ENCODE assay signal across 1 cellular context in the genomic region with DNA sequence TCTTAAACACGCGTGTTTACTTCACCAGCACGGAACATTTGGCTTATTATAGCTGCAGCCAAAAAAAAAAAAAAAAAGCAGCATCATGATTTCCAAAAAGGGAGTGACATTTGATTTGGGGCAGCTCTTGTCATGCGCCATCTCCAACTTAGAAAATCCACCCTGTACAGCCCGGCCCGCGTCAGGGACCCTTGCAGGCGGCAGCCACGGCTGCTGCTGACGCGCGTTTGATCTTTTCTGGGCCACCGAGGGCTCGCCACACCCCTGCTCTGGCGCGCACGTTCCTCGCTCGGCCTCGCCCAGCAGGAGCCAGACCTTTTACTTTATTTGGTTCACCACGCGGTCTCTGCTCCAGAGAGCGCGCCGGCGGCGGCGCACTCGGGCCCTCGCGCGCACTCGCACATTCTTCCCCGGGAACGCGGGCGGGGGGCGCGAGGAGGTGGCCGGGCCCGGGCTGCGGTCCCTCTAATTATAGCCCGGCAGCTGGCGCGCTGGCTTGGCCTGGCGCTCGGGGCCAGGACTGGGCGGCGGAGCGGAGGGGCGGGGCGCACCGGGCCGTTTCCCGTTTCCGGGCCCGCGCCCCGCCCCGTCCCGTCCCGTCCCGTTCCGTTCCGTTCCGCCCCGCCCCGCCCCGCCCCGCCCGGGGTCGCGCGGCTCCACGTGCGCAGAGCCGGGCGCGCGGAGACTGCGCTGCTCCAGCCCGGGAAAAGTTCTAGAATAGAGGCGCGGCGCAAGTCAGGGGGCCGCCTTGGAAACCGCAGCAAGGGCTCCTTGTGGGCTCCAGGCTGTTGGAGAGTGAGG.
TF ChIP-seq lines count a peak whose summit lies in the region.

No MANE protein-coding gene starts in this region.

TF ChIP-seq in K562, 482 proteins besides CTCF, POLR2A, EP300 and RAD21 (continued from another document and continues in another):
- TF ChIP-seq, protein P1, sequence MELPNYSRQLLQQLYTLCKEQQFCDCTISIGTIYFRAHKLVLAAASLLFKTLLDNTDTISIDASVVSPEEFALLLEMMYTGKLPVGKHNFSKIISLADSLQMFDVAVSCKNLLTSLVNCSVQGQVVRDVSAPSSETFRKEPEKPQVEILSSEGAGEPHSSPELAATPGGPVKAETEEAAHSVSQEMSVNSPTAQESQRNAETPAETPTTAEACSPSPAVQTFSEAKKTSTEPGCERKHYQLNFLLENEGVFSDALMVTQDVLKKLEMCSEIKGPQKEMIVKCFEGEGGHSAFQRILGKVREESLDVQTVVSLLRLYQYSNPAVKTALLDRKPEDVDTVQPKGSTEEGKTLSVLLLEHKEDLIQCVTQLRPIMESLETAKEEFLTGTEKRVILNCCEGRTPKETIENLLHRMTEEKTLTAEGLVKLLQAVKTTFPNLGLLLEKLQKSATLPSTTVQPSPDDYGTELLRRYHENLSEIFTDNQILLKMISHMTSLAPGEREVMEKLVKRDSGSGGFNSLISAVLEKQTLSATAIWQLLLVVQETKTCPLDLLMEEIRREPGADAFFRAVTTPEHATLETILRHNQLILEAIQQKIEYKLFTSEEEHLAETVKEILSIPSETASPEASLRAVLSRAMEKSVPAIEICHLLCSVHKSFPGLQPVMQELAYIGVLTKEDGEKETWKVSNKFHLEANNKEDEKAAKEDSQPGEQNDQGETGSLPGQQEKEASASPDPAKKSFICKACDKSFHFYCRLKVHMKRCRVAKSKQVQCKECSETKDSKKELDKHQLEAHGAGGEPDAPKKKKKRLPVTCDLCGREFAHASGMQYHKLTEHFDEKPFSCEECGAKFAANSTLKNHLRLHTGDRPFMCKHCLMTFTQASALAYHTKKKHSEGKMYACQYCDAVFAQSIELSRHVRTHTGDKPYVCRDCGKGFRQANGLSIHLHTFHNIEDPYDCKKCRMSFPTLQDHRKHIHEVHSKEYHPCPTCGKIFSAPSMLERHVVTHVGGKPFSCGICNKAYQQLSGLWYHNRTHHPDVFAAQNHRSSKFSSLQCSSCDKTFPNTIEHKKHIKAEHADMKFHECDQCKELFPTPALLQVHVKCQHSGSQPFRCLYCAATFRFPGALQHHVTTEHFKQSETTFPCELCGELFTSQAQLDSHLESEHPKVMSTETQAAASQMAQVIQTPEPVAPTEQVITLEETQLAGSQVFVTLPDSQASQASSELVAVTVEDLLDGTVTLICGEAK (IDR thresholded peaks at IDR 0.05), result peak; percentile 59
- TF ChIP-seq, protein P1 (CRISPR knock-in tag; IDR thresholded peaks at IDR 0.05), result peak; percentile 57
- TF ChIP-seq NR2C1 (IDR thresholded peaks at IDR 0.05) (no peak), NR2C1 (tag; IDR thresholded peaks at IDR 0.05) (peak; percentile 24; the same call in 1 of the 2 replicates), POLR2B (IDR thresholded peaks at IDR 0.05; ENCODE audit: low read depth, partially characterized antibody) (peak; percentile 55), MTA1 (IDR thresholded peaks at IDR 0.05; ENCODE audit: borderline replicate concordance) (0 out of 2 replicates have a peak, but pooled peaks have one; percentile 63), KDM2B (CRISPR knock-in tag; IDR thresholded peaks at IDR 0.05) (peak; percentile 79; the same call in 1 of the 2 replicates), ZNF143 (CRISPR knock-in tag; IDR thresholded peaks at IDR 0.05) (peak; percentile 61; the same call in 1 of the 2 replicates), GTF2F1 (IDR thresholded peaks at IDR 0.05; ENCODE audit: low read depth, low read length) (0 out of 2 replicates have a peak, but pooled peaks have one; percentile 29), GABPA (tag; conservative IDR thresholded peaks at IDR 0.05; ENCODE audit: low read depth) (peak; percentile 92), ARNT (IDR thresholded peaks at IDR 0.05) (0 out of 4 replicates have a peak, but pooled peaks of 1 of the 2 experiments have one; percentile 16), ZNF707 (CRISPR knock-in tag; conservative IDR thresholded peaks at IDR 0.05) (no peak), PML (IDR thresholded peaks at IDR 0.05; ENCODE audit: low read length) (no peak), ZBTB7A (IDR thresholded peaks at IDR 0.05; ENCODE audit: borderline replicate concordance, control insufficient read depth, low read depth, low read length) (peak; percentile 51; the same call in 1 of the 2 replicates), KDM1A (IDR thresholded peaks at IDR 0.05) (peak in 1 of 2 experiments; percentile 44; a peak in 2 of 4 replicates), CCAR2 (IDR thresholded peaks at IDR 0.05; ENCODE audit: low read depth, low read length) (no peak), ZNF76 (CRISPR knock-in tag; IDR thresholded peaks at IDR 0.05; ENCODE audit: borderline replicate concordance) (peak; percentile 77; the same call in 1 of the 2 replicates), ZNF445 (CRISPR knock-in tag; IDR thresholded peaks at IDR 0.05; ENCODE audit: low read depth) (no peak), NCOR1 (IDR thresholded peaks at IDR 0.05) (no peak), NR2F6 (CRISPR knock-in tag; IDR thresholded peaks at IDR 0.05) (no peak), RBBP5 (IDR thresholded peaks at IDR 0.05; ENCODE audit: borderline replicate concordance, insufficient read depth, low read length, poor library complexity, severe bottlenecking) (no peak), TAF1 (IDR thresholded peaks at IDR 0.05; ENCODE audit: control insufficient read depth, extremely low read depth, insufficient read depth, low read length, severe bottlenecking) (peak; percentile 13), CEBPG (CRISPR knock-in tag; IDR thresholded peaks at IDR 0.05) (peak; percentile 40; the same call in 1 of the 2 replicates), CEBPG (tag; conservative IDR thresholded peaks at IDR 0.05 in 1 of 2, IDR thresholded peaks at IDR 0.05 in 1 of 2) (no peak), FOXP1 (CRISPR knock-in tag; IDR thresholded peaks at IDR 0.05) (peak; percentile 89), RBM34 (IDR thresholded peaks at IDR 0.05; ENCODE audit: borderline replicate concordance, insufficient read depth, low read length) (0 out of 2 replicates have a peak, but pooled peaks have one; percentile 74), ZNF75A (CRISPR knock-in tag; IDR thresholded peaks at IDR 0.05) (peak; percentile 26; the same call in 1 of the 2 replicates), POLR2G (IDR thresholded peaks at IDR 0.05; ENCODE audit: low read depth, low read length) (peak; percentile 96), ZC3H8 (IDR thresholded peaks at IDR 0.05) (no peak), CXXC5 (CRISPR knock-in tag; IDR thresholded peaks at IDR 0.05) (peak; percentile 96), SMARCC2 (IDR thresholded peaks at IDR 0.05; ENCODE audit: low read depth) (0 out of 2 replicates have a peak, but pooled peaks have one; percentile 45), FOXK2 (conservative IDR thresholded peaks at IDR 0.05 in 1 of 2, IDR thresholded peaks at IDR 0.05 in 1 of 2; ENCODE audit: low read depth in 2 of 2) (peak; percentile 70 to 71; a peak in 1 of 4 replicates), GATAD2B (IDR thresholded peaks at IDR 0.05; ENCODE audit: borderline replicate concordance) (peak; percentile 92), FOXK1 (CRISPR knock-in tag; IDR thresholded peaks at IDR 0.05; ENCODE audit: borderline replicate concordance) (no peak), TCF3 (CRISPR knock-in tag; IDR thresholded peaks at IDR 0.05) (0 out of 2 replicates have a peak, but pooled peaks have one; percentile 3)
- TF ChIP-seq, protein P2, sequence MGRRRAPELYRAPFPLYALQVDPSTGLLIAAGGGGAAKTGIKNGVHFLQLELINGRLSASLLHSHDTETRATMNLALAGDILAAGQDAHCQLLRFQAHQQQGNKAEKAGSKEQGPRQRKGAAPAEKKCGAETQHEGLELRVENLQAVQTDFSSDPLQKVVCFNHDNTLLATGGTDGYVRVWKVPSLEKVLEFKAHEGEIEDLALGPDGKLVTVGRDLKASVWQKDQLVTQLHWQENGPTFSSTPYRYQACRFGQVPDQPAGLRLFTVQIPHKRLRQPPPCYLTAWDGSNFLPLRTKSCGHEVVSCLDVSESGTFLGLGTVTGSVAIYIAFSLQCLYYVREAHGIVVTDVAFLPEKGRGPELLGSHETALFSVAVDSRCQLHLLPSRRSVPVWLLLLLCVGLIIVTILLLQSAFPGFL (CRISPR knock-in tag; IDR thresholded peaks at IDR 0.05), result no peak
- TF ChIP-seq, protein P3, sequence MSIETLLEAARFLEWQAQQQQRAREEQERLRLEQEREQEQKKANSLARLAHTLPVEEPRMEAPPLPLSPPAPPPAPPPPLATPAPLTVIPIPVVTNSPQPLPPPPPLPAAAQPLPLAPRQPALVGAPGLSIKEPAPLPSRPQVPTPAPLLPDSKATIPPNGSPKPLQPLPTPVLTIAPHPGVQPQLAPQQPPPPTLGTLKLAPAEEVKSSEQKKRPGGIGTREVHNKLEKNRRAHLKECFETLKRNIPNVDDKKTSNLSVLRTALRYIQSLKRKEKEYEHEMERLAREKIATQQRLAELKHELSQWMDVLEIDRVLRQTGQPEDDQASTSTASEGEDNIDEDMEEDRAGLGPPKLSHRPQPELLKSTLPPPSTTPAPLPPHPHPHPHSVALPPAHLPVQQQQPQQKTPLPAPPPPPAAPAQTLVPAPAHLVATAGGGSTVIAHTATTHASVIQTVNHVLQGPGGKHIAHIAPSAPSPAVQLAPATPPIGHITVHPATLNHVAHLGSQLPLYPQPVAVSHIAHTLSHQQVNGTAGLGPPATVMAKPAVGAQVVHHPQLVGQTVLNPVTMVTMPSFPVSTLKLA (conservative IDR thresholded peaks at IDR 0.05), result peak; percentile 89 to 94
- TF ChIP-seq, protein P4, sequence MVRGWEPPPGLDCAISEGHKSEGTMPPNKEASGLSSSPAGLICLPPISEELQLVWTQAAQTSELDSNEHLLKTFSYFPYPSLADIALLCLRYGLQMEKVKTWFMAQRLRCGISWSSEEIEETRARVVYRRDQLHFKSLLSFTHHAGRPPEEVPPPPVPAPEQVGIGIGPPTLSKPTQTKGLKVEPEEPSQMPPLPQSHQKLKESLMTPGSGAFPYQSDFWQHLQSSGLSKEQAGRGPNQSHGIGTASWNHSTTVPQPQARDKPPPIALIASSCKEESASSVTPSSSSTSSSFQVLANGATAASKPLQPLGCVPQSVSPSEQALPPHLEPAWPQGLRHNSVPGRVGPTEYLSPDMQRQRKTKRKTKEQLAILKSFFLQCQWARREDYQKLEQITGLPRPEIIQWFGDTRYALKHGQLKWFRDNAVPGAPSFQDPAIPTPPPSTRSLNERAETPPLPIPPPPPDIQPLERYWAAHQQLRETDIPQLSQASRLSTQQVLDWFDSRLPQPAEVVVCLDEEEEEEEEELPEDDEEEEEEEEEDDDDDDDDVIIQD (CRISPR knock-in tag; IDR thresholded peaks at IDR 0.05), result 0 out of 2 replicates have a peak, but pooled peaks have one; percentile 77
- TF ChIP-seq, protein P5, sequence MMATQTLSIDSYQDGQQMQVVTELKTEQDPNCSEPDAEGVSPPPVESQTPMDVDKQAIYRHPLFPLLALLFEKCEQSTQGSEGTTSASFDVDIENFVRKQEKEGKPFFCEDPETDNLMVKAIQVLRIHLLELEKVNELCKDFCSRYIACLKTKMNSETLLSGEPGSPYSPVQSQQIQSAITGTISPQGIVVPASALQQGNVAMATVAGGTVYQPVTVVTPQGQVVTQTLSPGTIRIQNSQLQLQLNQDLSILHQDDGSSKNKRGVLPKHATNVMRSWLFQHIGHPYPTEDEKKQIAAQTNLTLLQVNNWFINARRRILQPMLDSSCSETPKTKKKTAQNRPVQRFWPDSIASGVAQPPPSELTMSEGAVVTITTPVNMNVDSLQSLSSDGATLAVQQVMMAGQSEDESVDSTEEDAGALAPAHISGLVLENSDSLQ (IDR thresholded peaks at IDR 0.05), result peak; percentile 55
- TF ChIP-seq, protein P6, sequence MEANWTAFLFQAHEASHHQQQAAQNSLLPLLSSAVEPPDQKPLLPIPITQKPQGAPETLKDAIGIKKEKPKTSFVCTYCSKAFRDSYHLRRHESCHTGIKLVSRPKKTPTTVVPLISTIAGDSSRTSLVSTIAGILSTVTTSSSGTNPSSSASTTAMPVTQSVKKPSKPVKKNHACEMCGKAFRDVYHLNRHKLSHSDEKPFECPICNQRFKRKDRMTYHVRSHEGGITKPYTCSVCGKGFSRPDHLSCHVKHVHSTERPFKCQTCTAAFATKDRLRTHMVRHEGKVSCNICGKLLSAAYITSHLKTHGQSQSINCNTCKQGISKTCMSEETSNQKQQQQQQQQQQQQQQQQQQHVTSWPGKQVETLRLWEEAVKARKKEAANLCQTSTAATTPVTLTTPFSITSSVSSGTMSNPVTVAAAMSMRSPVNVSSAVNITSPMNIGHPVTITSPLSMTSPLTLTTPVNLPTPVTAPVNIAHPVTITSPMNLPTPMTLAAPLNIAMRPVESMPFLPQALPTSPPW (CRISPR knock-in tag; IDR thresholded peaks at IDR 0.05), result peak; percentile 94
- TF ChIP-seq, protein P7, sequence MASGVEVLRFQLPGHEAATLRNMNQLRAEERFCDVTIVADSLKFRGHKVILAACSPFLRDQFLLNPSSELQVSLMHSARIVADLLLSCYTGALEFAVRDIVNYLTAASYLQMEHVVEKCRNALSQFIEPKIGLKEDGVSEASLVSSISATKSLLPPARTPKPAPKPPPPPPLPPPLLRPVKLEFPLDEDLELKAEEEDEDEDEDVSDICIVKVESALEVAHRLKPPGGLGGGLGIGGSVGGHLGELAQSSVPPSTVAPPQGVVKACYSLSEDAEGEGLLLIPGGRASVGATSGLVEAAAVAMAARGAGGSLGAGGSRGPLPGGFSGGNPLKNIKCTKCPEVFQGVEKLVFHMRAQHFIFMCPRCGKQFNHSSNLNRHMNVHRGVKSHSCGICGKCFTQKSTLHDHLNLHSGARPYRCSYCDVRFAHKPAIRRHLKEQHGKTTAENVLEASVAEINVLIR (CRISPR knock-in tag; IDR thresholded peaks at IDR 0.05), result 0 out of 2 replicates have a peak, but pooled peaks have one; percentile 28
